Comparison of ENCODE assay signal across 8 cellular contexts in genomic region chr4:181143241-181143854, GRCh38.
DNase-seq lines count a peak whose midpoint lies in the region; ATAC-seq and TF ChIP-seq lines count a peak whose summit lies in the region.

No MANE protein-coding gene starts in this region.

- H3K4me3 ChIP-seq in DOHH2 (ENCODE audit: low read length) = no peak overlapping the region
- H3K4me3 ChIP-seq in fibroblast of the aortic adventitia (ENCODE audit: low read depth, low read length) = no peak overlapping the region
- H3K4me3 ChIP-seq in thoracic aorta = no peak overlapping the region

- no peaks in the 10 kb centered on the region for H3F3A ChIP-seq in DOHH2 (ENCODE audit: control insufficient read depth, insufficient read depth)

- no peak overlapping the region for H3K27ac Mint-ChIP-seq in activated T-cell treated with anti-CD3 and anti-CD28 coated beads, Interleukin-2, amount 50 U/mL, for 72 hours

- H4K20me1 ChIP-seq in DOHH2 (ENCODE audit: control insufficient read depth, insufficient read depth, low read depth, low read length) = no peaks in the 10 kb centered on the region

- H3K36me3 Mint-ChIP-seq in activated T-cell treated with anti-CD3 and anti-CD28 coated beads, Interleukin-2, amount 50 U/mL, for 72 hours (ENCODE audit: insufficient read depth in 2 of 2) = no peaks in the 10 kb centered on the region

- H3K27me3 ChIP-seq in DOHH2 (ENCODE audit: control insufficient read depth, low read length) (no peaks in the 10 kb centered on the region), thoracic aorta (replicated peaks; ENCODE audit: insufficient read depth) (no peaks in the 10 kb centered on the region)

- DNase-seq in HK-2 (ENCODE audit: unreplicated experiment) = peak; percentile 67
- DNase-seq in OCI-M1 (lab: John Stamatoyannopoulos, UW) = peak; percentile 82
- DNase-seq in activated T-cell treated with anti-CD3 and anti-CD28 coated beads, Interleukin-2, amount 50 U/mL, for 72 hours = peak; percentile 52 to 64
- DNase-seq in fibroblast of the aortic adventitia (ENCODE audit: low read depth) = peak; percentile 82
- DNase-seq in occipital lobe (lab: John Stamatoyannopoulos, UW) = peak; percentile 47
- no peak for DNase-seq in thoracic aorta (ENCODE audit: low spot score)

- H3K4me1 ChIP-seq in DOHH2 (ENCODE audit: control insufficient read depth, low read length) (no peaks in the 10 kb centered on the region), thoracic aorta (ENCODE audit: control insufficient read depth in 1 of 2, low read depth in 2 of 2) (no peaks in the 10 kb centered on the region)

- H3K36me3 ChIP-seq in DOHH2 (ENCODE audit: control insufficient read depth, low read length) = no peaks in the 10 kb centered on the region
- no peaks in the 10 kb centered on the region for H3K36me3 ChIP-seq in thoracic aorta

- no peak overlapping the region for H3K4me3 Mint-ChIP-seq in activated T-cell treated with anti-CD3 and anti-CD28 coated beads, Interleukin-2, amount 50 U/mL, for 72 hours

- no peaks in the 10 kb centered on the region for H3K79me2 ChIP-seq in DOHH2 (ENCODE audit: control insufficient read depth, low read length)

- H3K9me3 Mint-ChIP-seq in activated T-cell treated with anti-CD3 and anti-CD28 coated beads, Interleukin-2, amount 50 U/mL, for 72 hours = peaks cover 0 to 2% of the 10 kb centered on the region in 2 donors

- H3K9me2 ChIP-seq in DOHH2 (replicated peaks; ENCODE audit: control insufficient read depth, low read length) = no peaks in the 10 kb centered on the region

- H3K4me1 Mint-ChIP-seq in activated T-cell treated with anti-CD3 and anti-CD28 coated beads, Interleukin-2, amount 50 U/mL, for 72 hours (ENCODE audit: low read depth) = no peaks in the 10 kb centered on the region

- H3K9me3 ChIP-seq in DOHH2 (ENCODE audit: control insufficient read depth, insufficient read depth, low read length) = no peaks in the 10 kb centered on the region
- H3K9me3 ChIP-seq in thoracic aorta = no peaks in the 10 kb centered on the region

- peak; percentile 80 for TF ChIP-seq CTCF in DOHH2 (IDR thresholded peaks at IDR 0.05; ENCODE audit: low read depth, low read length, poor library complexity, severe bottlenecking)
- TF ChIP-seq CTCF in fibroblast of the aortic adventitia (IDR thresholded peaks at IDR 0.05; ENCODE audit: insufficient read depth, low read length) = peak; percentile 85
- TF ChIP-seq CTCF in thoracic aorta (IDR thresholded peaks at IDR 0.05) = peak; percentile 73

- H3K27ac ChIP-seq in DOHH2 (ENCODE audit: low read depth, low read length) (no peak overlapping the region), thoracic aorta (no peak overlapping the region)

- ATAC-seq in GM21367 (IDR thresholded peaks at IDR 0.05; ENCODE audit: unreplicated experiment) = peak; percentile 87
- peak in 1 of 2 donors; percentile 39 for ATAC-seq in activated T-cell treated with anti-CD3 and anti-CD28 coated beads, Interleukin-2, amount 50 U/mL, for 72 hours (replicated peaks in 1 of 2)
- no peak for ATAC-seq in thoracic aorta (ENCODE audit: insufficient number of reproducible peaks, low FRiP score, low read depth)

- no peaks in the 10 kb centered on the region for H3K27me3 Mint-ChIP-seq in activated T-cell treated with anti-CD3 and anti-CD28 coated beads, Interleukin-2, amount 50 U/mL, for 72 hours (ENCODE audit: low read depth)

- no peak overlapping the region for H3K4me2 ChIP-seq in DOHH2 (ENCODE audit: low read length)
